10 cellular contexts compared by ENCODE assay signal in genomic region chr2:20592106-20593071, GRCh38. TPM values are rescaled to one million over a fixed set of nuclear protein-coding genes. Genes with fewer than 3 reads are reported as not detected.
DNase-seq lines count a peak whose midpoint lies in the region; ATAC-seq and TF ChIP-seq lines count a peak whose summit lies in the region.
"Had no signal": no experiment of that assay in that cellular context is flagged by ENCODE, and none has a peak within 500 bp of the region (broad histone marks: within the 10 kb centered on the region; RNA-seq: fewer than 3 reads in every experiment).

No MANE protein-coding gene starts in this region.

- H3K4me1 ChIP-seq in liver (ENCODE audit: control insufficient read depth in 4 of 4, insufficient read depth in 4 of 4, low read length in 3 of 4) (peaks cover 37 to 65% (median 49%) of the 10 kb centered on the region in 4 donors), upper lobe of left lung (peaks cover 49 to 64% (median 53%) of the 10 kb centered on the region in 4 donors)

- no peak overlapping the region for H3K4me3 Mint-ChIP-seq in activated naive CD8-positive, alpha-beta T cell treated with anti-CD3 and anti-CD28 coated beads, Interleukin-2, amount 10 ng/mL, durations not matched to agents 7 days and 5 days
- H3K4me3 Mint-ChIP-seq in activated naive CD8-positive, alpha-beta T cell treated with anti-CD3 and anti-CD28 coated beads for 36 hours, result no peak overlapping the region
- no peak overlapping the region for H3K4me3 Mint-ChIP-seq in WTC11
- H3K4me3 Mint-ChIP-seq: activated naive CD8-positive, alpha-beta T cell treated with anti-CD3 and anti-CD28 coated beads, Interleukin-2, amount 50 U/mL, for 24 hours had no signal

- no peak for TF ChIP-seq EP300 in upper lobe of left lung (IDR thresholded peaks at IDR 0.05)

- H3K9ac ChIP-seq in liver (ENCODE audit: low read depth in 1 of 2, low read length in 2 of 2), result peak overlapping the region in 1 of 2 donors; percentile 32

- H3K9me3 ChIP-seq in liver (ENCODE audit: control insufficient read depth in 4 of 4, low read length in 3 of 4) (no peaks in the 10 kb centered on the region), upper lobe of left lung (no peaks in the 10 kb centered on the region)

- POLR2A ChIA-PET in activated naive CD8-positive, alpha-beta T cell treated with anti-CD3 and anti-CD28 coated beads, Interleukin-2, amount 10 ng/mL, durations not matched to agents 7 days and 5 days (lab: Charles Lee), result no interaction called here
- POLR2A ChIA-PET in WTC11 (lab: Charles Lee), result interaction anchor here (1.3 kb wide), 1 partner anchor 146 kb away, joined by 3 read pairs; the partner anchor contains the start of gene RHOB

- H3K4me3 ChIP-seq in liver (ENCODE audit: low read depth in 1 of 3, low read length in 3 of 3), result peak overlapping the region in 2 of 3 donors; percentile 40 to 47
- no peak overlapping the region for H3K4me3 ChIP-seq in upper lobe of left lung

- no peaks in the 10 kb centered on the region for H3K27me3 ChIP-seq in liver (ENCODE audit: control insufficient read depth in 4 of 4, insufficient read depth in 4 of 4, low read length in 3 of 4)
- H3K27me3 ChIP-seq in upper lobe of left lung, result no peaks in the 10 kb centered on the region

- no peaks in the 10 kb centered on the region for H3K36me3 ChIP-seq in liver (ENCODE audit: control insufficient read depth in 4 of 4, insufficient read depth in 3 of 4, low read depth in 1 of 4, low read length in 3 of 4)
- no peaks in the 10 kb centered on the region for H3K36me3 ChIP-seq in upper lobe of left lung

- no peaks in the 10 kb centered on the region for H3K36me3 Mint-ChIP-seq in activated naive CD8-positive, alpha-beta T cell treated with anti-CD3 and anti-CD28 coated beads, Interleukin-2, amount 10 ng/mL, durations not matched to agents 7 days and 5 days
- H3K36me3 Mint-ChIP-seq in activated naive CD8-positive, alpha-beta T cell treated with anti-CD3 and anti-CD28 coated beads for 36 hours, result no peaks in the 10 kb centered on the region
- no peaks in the 10 kb centered on the region for H3K36me3 Mint-ChIP-seq in WTC11

- TF ChIP-seq CTCF in WTC11 (IDR thresholded peaks at IDR 0.05), result no peak
- no peak for TF ChIP-seq CTCF in liver (IDR thresholded peaks at IDR 0.05; ENCODE audit: low read depth, low read length, missing input control)
- no peak for TF ChIP-seq CTCF in upper lobe of left lung (IDR thresholded peaks at IDR 0.05)

- TF ChIP-seq RAD21 in liver (IDR thresholded peaks at IDR 0.05), result peak in 1 of 2 donors; percentile 25

- H3K27ac ChIP-seq in liver (ENCODE audit: low read depth in 1 of 2, low read length in 2 of 2) (peak overlapping the region; percentile 82 to 85), upper lobe of left lung (peak overlapping the region; percentile 60 to 85 (median 82))

- no peak overlapping the region for H3K27ac Mint-ChIP-seq in activated naive CD8-positive, alpha-beta T cell treated with anti-CD3 and anti-CD28 coated beads, Interleukin-2, amount 10 ng/mL, durations not matched to agents 7 days and 5 days
- no peak overlapping the region for H3K27ac Mint-ChIP-seq in activated naive CD8-positive, alpha-beta T cell treated with anti-CD3 and anti-CD28 coated beads for 36 hours
- H3K27ac Mint-ChIP-seq in WTC11, result no peak overlapping the region
- H3K27ac Mint-ChIP-seq: activated naive CD8-positive, alpha-beta T cell treated with anti-CD3 and anti-CD28 coated beads, Interleukin-2, amount 50 U/mL, for 24 hours had no signal

- peak; percentile 10 for DNase-seq in activated naive CD8-positive, alpha-beta T cell treated with anti-CD3 and anti-CD28 coated beads, Interleukin-2, amount 10 ng/mL, durations not matched to agents 7 days and 5 days
- DNase-seq in activated naive CD8-positive, alpha-beta T cell treated with anti-CD3 and anti-CD28 coated beads for 36 hours, result no peak
- DNase-seq in WTC11 (ENCODE audit: low spot score) (peak; percentile 43), upper lobe of left lung (peak in 1 of 2 donors; percentile 36), ureter (ENCODE audit: low spot score) (no peak), DMS79 (lab: John Stamatoyannopoulos, UW) (no peak)
- DNase-seq: activated naive CD8-positive, alpha-beta T cell treated with anti-CD3 and anti-CD28 coated beads, Interleukin-2, amount 50 U/mL, for 24 hours; NCI-H187 had no signal

- ATAC-seq in activated naive CD8-positive, alpha-beta T cell treated with anti-CD3 and anti-CD28 coated beads, Interleukin-2, amount 10 ng/mL, durations not matched to agents 7 days and 5 days (ENCODE audit: low read depth), result no peak
- ATAC-seq in WTC11, result peak; percentile 87
- ATAC-seq in upper lobe of left lung (ENCODE audit: low FRiP score in 2 of 2), result no peak
- ATAC-seq in GM19328 (IDR thresholded peaks at IDR 0.05; ENCODE audit: unreplicated experiment), result no peak
- ATAC-seq: activated naive CD8-positive, alpha-beta T cell treated with anti-CD3 and anti-CD28 coated beads, Interleukin-2, amount 50 U/mL, for 24 hours had no signal

- no peaks in the 10 kb centered on the region for H3K9me3 Mint-ChIP-seq in activated naive CD8-positive, alpha-beta T cell treated with anti-CD3 and anti-CD28 coated beads, Interleukin-2, amount 10 ng/mL, durations not matched to agents 7 days and 5 days
- H3K9me3 Mint-ChIP-seq in activated naive CD8-positive, alpha-beta T cell treated with anti-CD3 and anti-CD28 coated beads for 36 hours, result no peaks in the 10 kb centered on the region
- H3K9me3 Mint-ChIP-seq in WTC11, result no peaks in the 10 kb centered on the region
- H3K9me3 Mint-ChIP-seq: activated naive CD8-positive, alpha-beta T cell treated with anti-CD3 and anti-CD28 coated beads, Interleukin-2, amount 50 U/mL, for 24 hours had no signal

- TF ChIP-seq POLR2A in upper lobe of left lung (IDR thresholded peaks at IDR 0.05), result no peak

- H3K4me1 Mint-ChIP-seq in activated naive CD8-positive, alpha-beta T cell treated with anti-CD3 and anti-CD28 coated beads, Interleukin-2, amount 10 ng/mL, durations not matched to agents 7 days and 5 days, result peaks cover 7% of the 10 kb centered on the region
- H3K4me1 Mint-ChIP-seq in activated naive CD8-positive, alpha-beta T cell treated with anti-CD3 and anti-CD28 coated beads for 36 hours, result peaks cover 8% of the 10 kb centered on the region
- H3K4me1 Mint-ChIP-seq in WTC11, result peaks cover 18% of the 10 kb centered on the region

- H3K27me3 Mint-ChIP-seq in activated naive CD8-positive, alpha-beta T cell treated with anti-CD3 and anti-CD28 coated beads, Interleukin-2, amount 10 ng/mL, durations not matched to agents 7 days and 5 days, result peaks cover 7% of the 10 kb centered on the region
- no peaks in the 10 kb centered on the region for H3K27me3 Mint-ChIP-seq in activated naive CD8-positive, alpha-beta T cell treated with anti-CD3 and anti-CD28 coated beads for 36 hours
- H3K27me3 Mint-ChIP-seq in WTC11 (ENCODE audit: low read depth), result no peaks in the 10 kb centered on the region
- H3K27me3 Mint-ChIP-seq: activated naive CD8-positive, alpha-beta T cell treated with anti-CD3 and anti-CD28 coated beads, Interleukin-2, amount 50 U/mL, for 24 hours had no signal

- CTCF ChIA-PET in WTC11 (lab: Charles Lee), result interaction anchor here (1.0 to 1.2 kb wide), 3 partner anchors 44 to 86 kb away, joined by 3 to 5 read pairs (median 3); no protein-coding TSS in a partner anchor

- 85% methylated on average over 22 of the region's 22 CpGs for WGBS in liver
- WGBS in upper lobe of left lung, 2 donors, result 88 to 89% methylated on average over 21 to 22 of the region's 22 CpGs

TF ChIP-seq in WTC11, 78 proteins besides CTCF, POLR2A, EP300 and RAD21:
- TF ChIP-seq USF1 (CRISPR knock-in tag; IDR thresholded peaks at IDR 0.05) (peak; percentile 46; the same call in 1 of the 2 replicates), RELA (CRISPR knock-in tag; IDR thresholded peaks at IDR 0.05; ENCODE audit: borderline replicate concordance) (no peak), GABPB1 (CRISPR knock-in tag; IDR thresholded peaks at IDR 0.05) (peak; percentile 16; the same call in 1 of the 2 replicates)

TF ChIP-seq in liver, 16 proteins besides CTCF, POLR2A, EP300 and RAD21 (continues in another document):
- no peak for TF ChIP-seq JUND (IDR thresholded peaks at IDR 0.05)
- TF ChIP-seq FOXA1 (IDR thresholded peaks at IDR 0.05), result no peak
- TF ChIP-seq ZBTB33 (IDR thresholded peaks at IDR 0.05), result no peak
- TF ChIP-seq HNF4G (IDR thresholded peaks at IDR 0.05), result no peak
- TF ChIP-seq ATF3 (IDR thresholded peaks at IDR 0.05), result no peak
- TF ChIP-seq SP1 (IDR thresholded peaks at IDR 0.05), result no peak

RNA-seq across cellular contexts. Expression of gene HS1BP3, which starts 58.5 kb away (rescaled TPM):
- 10 to 100 TPM; 13.8 to 14.8 TPM for total RNA-seq in activated naive CD8-positive, alpha-beta T cell treated with anti-CD3 and anti-CD28 coated beads, Interleukin-2, amount 10 ng/mL, durations not matched to agents 7 days and 5 days
- total RNA-seq in activated naive CD8-positive, alpha-beta T cell treated with anti-CD3 and anti-CD28 coated beads for 36 hours, result 1 to 10 TPM; 5.9 to 6.0 TPM
- total RNA-seq in WTC11 (2021) (17.9 to 20.1 TPM (median 19.8 TPM) in 3 replicates), liver (10 to 100 TPM in 1 of 2 donors, 1 to 10 TPM in 1; 7.7 to 14.1 TPM), upper lobe of left lung (10 to 100 TPM; 41.0 to 45.8 (median 42.7) TPM), ureter (37.9 TPM)
- 10 to 100 TPM in 1 of 2 donors, 1 to 10 TPM in 1; 7.8 to 15.4 TPM for polyA plus RNA-seq in liver

Comparison
In these comparisons a context has a peak if more than half of its experiments do, and no peak if none do; other contexts are left out.
1. DNase-seq: peak in activated naive CD8-positive, alpha-beta T cell treated with anti-CD3 and anti-CD28 coated beads, Interleukin-2, amount 10 ng/mL, durations not matched to agents 7 days and 5 days (single experiment) and WTC11 (single experiment); none in activated naive CD8-positive, alpha-beta T cell treated with anti-CD3 and anti-CD28 coated beads for 36 hours (single experiment), ureter (single experiment) and DMS79 (single experiment).
2. H3K4me3 ChIP-seq: peak in liver (2 of 3); none in upper lobe of left lung (0 of 4).